ENCODE assay signal across 39 cellular contexts in the genomic region with DNA sequence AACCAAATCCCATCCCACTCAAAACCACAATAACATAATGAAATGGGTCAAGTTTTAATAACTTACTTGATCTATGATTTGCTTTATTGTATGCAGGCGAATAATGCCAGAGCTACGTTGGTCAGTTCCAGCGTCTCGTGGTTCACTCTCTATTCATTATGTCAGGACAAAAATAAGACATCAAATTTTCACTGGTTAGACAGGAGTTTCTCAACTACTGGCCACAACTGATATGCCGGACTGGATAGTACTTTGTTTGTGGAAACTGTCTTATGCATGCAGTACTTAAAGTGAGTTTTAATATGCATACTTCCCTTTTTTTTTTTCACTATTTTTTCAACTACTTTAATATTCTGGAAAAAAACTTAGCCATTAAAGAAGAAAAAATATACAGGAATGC.
"Had no signal": no experiment of that assay in that cellular context is flagged by ENCODE, and none has a peak within 500 bp of the region (broad histone marks: within the 10 kb centered on the region; RNA-seq: fewer than 3 reads in every experiment).

No MANE protein-coding gene starts in this region.

- H3K27me3 ChIP-seq: cardiac muscle cell had no signal

- FAIRE-seq: bronchial epithelial cell, TTC549 had no signal

- H3K27me3 Mint-ChIP-seq: brain had no signal

- DNase-seq: activated CD4-positive, alpha-beta memory T cell treated with anti-CD3 and anti-CD28 coated beads, Interleukin-2, amount 10 ng/mL, durations not matched to agents 7 days and 5 days; activated CD4-positive, alpha-beta T cell treated with anti-CD3 and anti-CD28 coated beads for 1 hour; activated CD4-positive, alpha-beta T cell treated with anti-CD3 and anti-CD28 coated beads for 36 hours; activated CD4-positive, alpha-beta T cell treated with anti-CD3 and anti-CD28 coated beads for 48 hours; activated CD4-positive, alpha-beta T cell treated with anti-CD3 and anti-CD28 coated beads, Interleukin-2, amount 10 ng/mL, durations not matched to agents 7 days and 5 days; activated CD4-positive, alpha-beta T cell treated with anti-CD3 and anti-CD28 coated beads, Interleukin-2, amount 50 U/mL, for 48 hours; activated CD4-positive, CD25-positive, alpha-beta regulatory T cell; activated CD8-positive, alpha-beta memory T cell treated with anti-CD3 and anti-CD28 coated beads for 24 hours; activated CD8-positive, alpha-beta memory T cell treated with anti-CD3 and anti-CD28 coated beads, Interleukin-2, amount 10 ng/mL, durations not matched to agents 7 days and 5 days; activated CD8-positive, alpha-beta memory T cell treated with anti-CD3 and anti-CD28 coated beads, Interleukin-2, amount 50 U/mL, for 48 hours; activated CD8-positive, alpha-beta T cell treated with anti-CD3 and anti-CD28 coated beads, Interleukin-2, amount 10 ng/mL, durations not matched to agents 7 days and 5 days; activated effector memory CD4-positive, alpha-beta T cell treated with Interleukin-2 at 50 U/mL for 16 hours; activated gamma-delta T cell; activated naive CD4-positive, alpha-beta T cell treated with anti-CD3 and anti-CD28 coated beads, Interleukin-2, amount 10 ng/mL, durations not matched to agents 7 days and 5 days; activated naive CD4-positive, alpha-beta T cell treated with Interleukin-2 at 50 U/mL for 16 hours; activated naive CD8-positive, alpha-beta T cell treated with anti-CD3 and anti-CD28 coated beads, Interleukin-2, amount 10 ng/mL, durations not matched to agents 7 days and 5 days; activated naive CD8-positive, alpha-beta T cell treated with anti-CD3 and anti-CD28 coated beads, Interleukin-2, amount 50 U/mL, for 24 hours; activated T-cell treated with anti-CD3 and anti-CD28 coated beads, Interleukin-2, amount 50 U/mL, for 24 hours; activated T-cell treated with anti-CD3 and anti-CD28 coated beads, Interleukin-2, amount 50 U/mL, for 48 hours; amniotic stem cell; aorta; caudate nucleus; cerebellar nuclear complex; T-helper 1 cell; T-helper 2 cell; T-helper 9 cell; WERI-Rb-1 had no signal

- H3K4me3 Mint-ChIP-seq: activated CD4-positive, alpha-beta memory T cell treated with anti-CD3 and anti-CD28 coated beads, Interleukin-2, amount 10 ng/mL, durations not matched to agents 7 days and 5 days; activated CD4-positive, alpha-beta T cell treated with anti-CD3 and anti-CD28 coated beads for 36 hours; activated CD4-positive, alpha-beta T cell treated with anti-CD3 and anti-CD28 coated beads, Interleukin-2, amount 10 ng/mL, durations not matched to agents 7 days and 5 days; activated CD8-positive, alpha-beta memory T cell treated with anti-CD3 and anti-CD28 coated beads, Interleukin-2, amount 10 ng/mL, durations not matched to agents 7 days and 5 days; activated CD8-positive, alpha-beta T cell treated with anti-CD3 and anti-CD28 coated beads, Interleukin-2, amount 10 ng/mL, durations not matched to agents 7 days and 5 days; activated naive CD4-positive, alpha-beta T cell treated with anti-CD3 and anti-CD28 coated beads, Interleukin-2, amount 10 ng/mL, durations not matched to agents 7 days and 5 days; activated naive CD4-positive, alpha-beta T cell treated with anti-CD3 and anti-CD28 coated beads, Interleukin-2, amount 50 U/mL, for 24 hours; activated naive CD8-positive, alpha-beta T cell; activated naive CD8-positive, alpha-beta T cell treated with anti-CD3 and anti-CD28 coated beads, Interleukin-2, amount 10 ng/mL, durations not matched to agents 7 days and 5 days; activated naive CD8-positive, alpha-beta T cell treated with anti-CD3 and anti-CD28 coated beads, Interleukin-2, amount 50 U/mL, for 24 hours; activated T-cell treated with anti-CD3 and anti-CD28 coated beads, Interleukin-2, amount 50 U/mL, for 24 hours; brain; central memory CD8-positive, alpha-beta T cell; T-helper 1 cell treated with Interleukin-12 subunit alpha and Interleukin-12 subunit beta and Interleukin-4 antibody, amounts not matched to agents 30 μg/mL and 1 μg/mL, for 36 hours; T-helper 2 cell treated with Interferon-gamma antibody and Interleukin-4, amounts not matched to agents 5 μg/mL and 100 μg/mL, for 36 hours; WTC11 had no signal

- H3K4me3 ChIP-seq: cardiac muscle cell had no signal

- H3K36me3 Mint-ChIP-seq: activated CD8-positive, alpha-beta memory T cell treated with anti-CD3 and anti-CD28 coated beads, Interleukin-2, amount 10 ng/mL, durations not matched to agents 7 days and 5 days; activated naive CD4-positive, alpha-beta T cell treated with anti-CD3 and anti-CD28 coated beads, Interleukin-2, amount 10 ng/mL, durations not matched to agents 7 days and 5 days; activated naive CD8-positive, alpha-beta T cell; activated naive CD8-positive, alpha-beta T cell treated with anti-CD3 and anti-CD28 coated beads, Interleukin-2, amount 10 ng/mL, durations not matched to agents 7 days and 5 days had no signal

- H3K9me3 Mint-ChIP-seq: activated CD4-positive, alpha-beta memory T cell treated with anti-CD3 and anti-CD28 coated beads, Interleukin-2, amount 10 ng/mL, durations not matched to agents 7 days and 5 days; activated naive CD4-positive, alpha-beta T cell treated with anti-CD3 and anti-CD28 coated beads, Interleukin-2, amount 50 U/mL, for 24 hours; central memory CD8-positive, alpha-beta T cell had no signal

- H3K4me1 Mint-ChIP-seq: activated CD4-positive, alpha-beta memory T cell treated with anti-CD3 and anti-CD28 coated beads, Interleukin-2, amount 10 ng/mL, durations not matched to agents 7 days and 5 days; activated CD4-positive, alpha-beta T cell treated with anti-CD3 and anti-CD28 coated beads for 36 hours; activated CD4-positive, alpha-beta T cell treated with anti-CD3 and anti-CD28 coated beads, Interleukin-2, amount 10 ng/mL, durations not matched to agents 7 days and 5 days; activated CD8-positive, alpha-beta memory T cell treated with anti-CD3 and anti-CD28 coated beads, Interleukin-2, amount 10 ng/mL, durations not matched to agents 7 days and 5 days; activated naive CD4-positive, alpha-beta T cell treated with anti-CD3 and anti-CD28 coated beads, Interleukin-2, amount 10 ng/mL, durations not matched to agents 7 days and 5 days; activated naive CD4-positive, alpha-beta T cell treated with anti-CD3 and anti-CD28 coated beads, Interleukin-2, amount 50 U/mL, for 24 hours; activated naive CD8-positive, alpha-beta T cell treated with anti-CD3 and anti-CD28 coated beads, Interleukin-2, amount 10 ng/mL, durations not matched to agents 7 days and 5 days; activated naive CD8-positive, alpha-beta T cell treated with anti-CD3 and anti-CD28 coated beads, Interleukin-2, amount 50 U/mL, for 24 hours; brain; central memory CD8-positive, alpha-beta T cell; WTC11 had no signal

- ATAC-seq: activated CD4-positive, alpha-beta T cell treated with anti-CD3 and anti-CD28 coated beads for 36 hours; activated CD4-positive, CD25-positive, alpha-beta regulatory T cell treated with anti-CD3 and anti-CD28 coated beads, Interleukin-2, amount 50 U/mL, for 24 hours; activated CD8-positive, alpha-beta memory T cell treated with anti-CD3 and anti-CD28 coated beads, Interleukin-2, amount 10 ng/mL, durations not matched to agents 7 days and 5 days; activated CD8-positive, alpha-beta T cell treated with anti-CD3 and anti-CD28 coated beads, Interleukin-2, amount 10 ng/mL, durations not matched to agents 7 days and 5 days; activated naive CD8-positive, alpha-beta T cell treated with anti-CD3 and anti-CD28 coated beads, Interleukin-2, amount 50 U/mL, for 24 hours; WTC11 had no signal

- H3K27ac ChIP-seq: cardiac muscle cell, WERI-Rb-1 had no signal

- H3K27ac Mint-ChIP-seq: activated CD4-positive, alpha-beta memory T cell treated with anti-CD3 and anti-CD28 coated beads, Interleukin-2, amount 10 ng/mL, durations not matched to agents 7 days and 5 days; activated CD4-positive, alpha-beta T cell treated with anti-CD3 and anti-CD28 coated beads for 36 hours; activated CD4-positive, alpha-beta T cell treated with anti-CD3 and anti-CD28 coated beads, Interleukin-2, amount 10 ng/mL, durations not matched to agents 7 days and 5 days; activated CD8-positive, alpha-beta memory T cell treated with anti-CD3 and anti-CD28 coated beads, Interleukin-2, amount 10 ng/mL, durations not matched to agents 7 days and 5 days; activated CD8-positive, alpha-beta T cell treated with anti-CD3 and anti-CD28 coated beads, Interleukin-2, amount 10 ng/mL, durations not matched to agents 7 days and 5 days; activated naive CD4-positive, alpha-beta T cell treated with anti-CD3 and anti-CD28 coated beads, Interleukin-2, amount 10 ng/mL, durations not matched to agents 7 days and 5 days; activated naive CD4-positive, alpha-beta T cell treated with anti-CD3 and anti-CD28 coated beads, Interleukin-2, amount 50 U/mL, for 24 hours; activated naive CD8-positive, alpha-beta T cell; activated naive CD8-positive, alpha-beta T cell treated with anti-CD3 and anti-CD28 coated beads, Interleukin-2, amount 10 ng/mL, durations not matched to agents 7 days and 5 days; activated naive CD8-positive, alpha-beta T cell treated with anti-CD3 and anti-CD28 coated beads, Interleukin-2, amount 50 U/mL, for 24 hours; activated T-cell treated with anti-CD3 and anti-CD28 coated beads, Interleukin-2, amount 50 U/mL, for 24 hours; activated T-helper 2 cell treated with anti-CD3 and anti-CD28 coated beads, Interferon-gamma antibody, Interleukin-2, Interleukin-4, amounts not matched to agents 10 μg/mL and 5 μg/mL and 100 μg/mL, durations not matched to agents 14 hours and 24 hours and 36 hours; T-helper 1 cell treated with Interleukin-12 subunit alpha and Interleukin-12 subunit beta and Interleukin-4 antibody, amounts not matched to agents 30 μg/mL and 1 μg/mL, for 36 hours; T-helper 2 cell treated with Interferon-gamma antibody and Interleukin-4, amounts not matched to agents 5 μg/mL and 100 μg/mL, for 36 hours; WTC11 had no signal
